7 cellular contexts compared by ENCODE assay signal in the genomic region with DNA sequence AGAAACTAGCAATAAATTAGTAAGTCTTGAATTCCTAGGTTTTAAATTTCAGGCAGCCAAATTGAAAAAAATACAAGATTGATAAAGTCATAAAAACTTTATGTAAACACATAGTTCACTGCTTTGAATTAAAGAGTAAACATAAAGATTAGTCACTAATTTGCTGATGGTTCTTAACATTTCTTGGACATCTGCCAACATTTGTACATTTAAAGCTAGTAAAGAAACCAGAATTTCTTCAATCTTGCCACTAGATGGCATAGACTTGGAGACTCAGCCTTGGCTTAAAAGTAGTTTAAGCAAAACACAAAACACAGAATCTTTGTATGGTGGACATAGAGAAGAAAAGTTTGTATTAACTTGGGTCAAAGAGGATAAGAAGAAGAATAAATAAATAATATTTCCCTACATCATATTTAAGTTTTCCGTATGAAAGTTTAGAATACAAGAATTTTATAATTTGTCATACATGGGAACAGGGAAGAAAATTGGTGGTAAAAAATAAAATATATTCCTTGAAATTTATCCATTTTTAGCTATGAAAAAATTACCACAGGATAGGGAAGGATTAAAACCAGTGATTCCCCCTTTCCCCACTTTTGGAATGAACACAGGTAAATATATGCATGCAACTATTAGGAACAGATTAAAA. TPM values are rescaled to one million over a fixed set of nuclear protein-coding genes. Genes with fewer than 3 reads are reported as not detected.
DNase-seq lines count a peak whose midpoint lies in the region; ATAC-seq and TF ChIP-seq lines count a peak whose summit lies in the region.

No MANE protein-coding gene starts in this region.

- TF ChIP-seq CTCF in GM10266 (IDR thresholded peaks at IDR 0.05; ENCODE audit: control insufficient read depth, insufficient read depth, low read depth, missing control alignments): peak; percentile 60
- peak; percentile 58 to 71 (median 60) for TF ChIP-seq CTCF in testis (IDR thresholded peaks at IDR 0.05)

- no peaks in the 10 kb centered on the region for H3K4me1 ChIP-seq in testis

- peak; percentile 32 for DNase-seq in GM10266 (ENCODE audit: extremely low spot score)
- DNase-seq in NCI-H2196 treated with DMSO at 0.1 percent for 48 hours (lab: John Stamatoyannopoulos, UW; ENCODE audit: unreplicated experiment): peak; percentile 68
- peak; percentile 17 for DNase-seq in hepatic stellate cell (ENCODE audit: low spot score)
- no peak for DNase-seq in testis

- H3K27me3 ChIP-seq in testis: no peaks in the 10 kb centered on the region

- intact Hi-C loops in testis (cut with DNase I; ENCODE audit: low total_unique reads): no loop called here

- H3K4me1 Mint-ChIP-seq in activated T-helper 17 cell treated with anti-CD3 and anti-CD28 coated beads, Interleukin-2, amount 50 U/mL, for 72 hours: no peaks in the 10 kb centered on the region

- no peak overlapping the region for H3K27ac Mint-ChIP-seq in activated T-helper 17 cell treated with anti-CD3 and anti-CD28 coated beads, Interleukin-2, amount 50 U/mL, for 72 hours

- 33 to 37% methylated on average over 1 of the region's 1 CpG for WGBS in testis, 2 donors

- H3K4me3 Mint-ChIP-seq in activated T-helper 17 cell treated with anti-CD3 and anti-CD28 coated beads, Interleukin-2, amount 50 U/mL, for 72 hours: no peak overlapping the region

- H3K27ac ChIP-seq in testis: no peak overlapping the region

- H3K9me3 Mint-ChIP-seq in activated T-helper 17 cell treated with anti-CD3 and anti-CD28 coated beads, Interleukin-2, amount 50 U/mL, for 72 hours: no peaks in the 10 kb centered on the region

- TF ChIP-seq POLR2A in testis (IDR thresholded peaks at IDR 0.05): no peak

- no peaks in the 10 kb centered on the region for H3K9me3 ChIP-seq in testis

- H3K36me3 ChIP-seq in testis (ENCODE audit: low read depth, missing control alignments): no peaks in the 10 kb centered on the region

- no peak overlapping the region for H3K4me3 ChIP-seq in testis

- no peaks in the 10 kb centered on the region for H3K36me3 Mint-ChIP-seq in activated T-helper 17 cell treated with anti-CD3 and anti-CD28 coated beads, Interleukin-2, amount 50 U/mL, for 72 hours (ENCODE audit: low read depth)

- ATAC-seq in HG02973 (IDR thresholded peaks at IDR 0.05; ENCODE audit: unreplicated experiment) (peak; percentile 50), HG03460 (IDR thresholded peaks at IDR 0.05; ENCODE audit: unreplicated experiment) (no peak)
- peak; percentile 44 for ATAC-seq in activated T-helper 17 cell treated with anti-CD3 and anti-CD28 coated beads, Interleukin-2, amount 50 U/mL, for 72 hours (replicated peaks)

- peaks cover 19% of the 10 kb centered on the region for H3K27me3 Mint-ChIP-seq in activated T-helper 17 cell treated with anti-CD3 and anti-CD28 coated beads, Interleukin-2, amount 50 U/mL, for 72 hours

RNA-seq across cellular contexts. Expression of gene FAM135A, which starts 41.7 kb away (rescaled TPM):
- total RNA-seq in activated T-helper 17 cell treated with anti-CD3 and anti-CD28 coated beads, Interleukin-2, amount 50 U/mL, for 72 hours: 1 to 10 TPM; 8.0 to 8.5 TPM
- 10 to 100 TPM; 67.0 to 68.9 TPM for total RNA-seq in testis
- 21.7 TPM for polyA plus RNA-seq in testis (ENCODE audit: insufficient read depth, low read depth, low replicate concordance)

Comparison
In these comparisons a context has a peak if more than half of its experiments do, and no peak if none do; other contexts are left out.
1. RNA of gene FAM135A, which starts 41.7 kb away (total RNA-seq): 67.0 to 68.9 TPM in testis; 8.0 to 8.5 TPM in activated T-helper 17 cell treated with anti-CD3 and anti-CD28 coated beads, Interleukin-2, amount 50 U/mL, for 72 hours; every median in the first group is over 4 times any median in the second.